Comparison of ENCODE assay signal across 22 cellular contexts in the genomic region with DNA sequence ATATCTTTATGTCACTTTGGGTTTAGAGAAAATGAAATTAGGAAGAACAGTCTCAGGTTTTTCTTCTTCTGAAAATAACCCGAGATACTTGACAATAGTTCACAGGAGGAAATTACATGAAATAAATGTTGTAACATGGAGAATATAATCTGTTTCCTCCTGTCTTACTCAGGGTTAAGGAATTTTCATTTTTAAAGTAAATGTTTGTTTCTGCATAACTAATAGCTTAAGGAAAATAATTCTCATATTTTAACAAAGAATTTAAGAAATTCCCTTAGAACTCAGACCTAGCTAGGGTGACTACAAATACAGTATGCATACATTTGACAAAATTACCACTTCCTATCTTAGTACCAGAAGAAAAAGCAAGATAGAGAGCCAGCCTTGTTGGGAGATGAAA. TPM values are rescaled to one million over a fixed set of nuclear protein-coding genes. Genes with fewer than 3 reads are reported as not detected.
DNase-seq lines count a peak whose midpoint lies in the region; ATAC-seq, FAIRE-seq and TF ChIP-seq lines count a peak whose summit lies in the region.
"Had no signal": no experiment of that assay in that cellular context is flagged by ENCODE, and none has a peak within 500 bp of the region (broad histone marks: within the 10 kb centered on the region; RNA-seq: fewer than 3 reads in every experiment).

No MANE protein-coding gene starts in this region.

- H3K9me3 Mint-ChIP-seq in GM23338 = peaks cover 10% of the 10 kb centered on the region; the same call in 2 of the 3 replicates
- peaks cover 9% of the 10 kb centered on the region for H3K9me3 Mint-ChIP-seq in mesothelial cell of epicardium

- H4K20me1 ChIP-seq in GM23338 (replicated peaks; ENCODE audit: insufficient read depth) (no peaks in the 10 kb centered on the region), PC-9 (ENCODE audit: insufficient read depth) (no peaks in the 10 kb centered on the region), H1 (replicated peaks in 1 of 2; ENCODE audit: control insufficient read depth in 1 of 2, insufficient read depth in 2 of 2, low read length in 2 of 2) (no peaks in the 10 kb centered on the region), MM.1S (ENCODE audit: insufficient read depth, low read length) (no peaks in the 10 kb centered on the region)

- H3K4me2 ChIP-seq in GM23338 (peak overlapping the region; percentile 53), PC-9 (no peak overlapping the region), H1 (ENCODE audit: insufficient read depth in 1 of 2, low read depth in 2 of 2, low read length in 2 of 2) (peak overlapping the region; percentile 35 to 41; a peak in 3 of 4 replicates), MM.1S (ENCODE audit: low read depth, low read length) (no peak overlapping the region)
- H3K4me2 ChIP-seq: A549 had no signal

- no peak overlapping the region for H2BK12ac ChIP-seq in H1 (ENCODE audit: low read depth, low read length)

- no peaks in the 10 kb centered on the region for H3F3A ChIP-seq in GM23338 (replicated peaks; ENCODE audit: low read depth)
- H3F3A ChIP-seq in PC-9 (ENCODE audit: insufficient read depth, low read depth) = no peaks in the 10 kb centered on the region
- H3F3A ChIP-seq in MM.1S (ENCODE audit: insufficient read depth, low read length) = no peaks in the 10 kb centered on the region

- H3K23me2 ChIP-seq in H1 (ENCODE audit: low read depth, low read length) = no peaks in the 10 kb centered on the region

- no peak overlapping the region for H3K14ac ChIP-seq in H1 (ENCODE audit: insufficient read length)

- no TSS peak for BruUV-seq in PC-9 (replicated peaks; lab: Mats Ljungman, UMichigan)

- no peak overlapping the region for H2AK5ac ChIP-seq in H1 (ENCODE audit: low read depth, low read length)

- H3K4me3 ChIP-seq in GM23338 = peak overlapping the region; percentile 15
- H3K4me3 ChIP-seq in PC-9 = no peak overlapping the region
- H3K4me3 ChIP-seq in H1 (ENCODE audit: extremely low read depth in 1 of 4, insufficient read depth in 2 of 4, low read depth in 3 of 4, low read length in 4 of 4) = peak overlapping the region in 1 of 4 experiments; percentile 31; a peak in 2 of 8 replicates
- H3K4me3 ChIP-seq in upper lobe of right lung = no peak overlapping the region
- no peak overlapping the region for H3K4me3 ChIP-seq in MM.1S (ENCODE audit: low read length)
- H3K4me3 ChIP-seq: A549, GM12878, K562, Peyer's patch had no signal

- no peak for TF ChIP-seq EP300 in H1 (IDR thresholded peaks at IDR 0.05; ENCODE audit: borderline replicate concordance in 1 of 2, low read depth in 2 of 2, low read length in 2 of 2)

- POLR2A ChIA-PET in PC-9 (lab: Charles Lee; ENCODE audit: unreplicated experiment) = no interaction called here
- POLR2A ChIA-PET in H1 (lab: Charles Lee; ENCODE audit: partially characterized antibody) = interaction anchor here (0.6 to 1.9 kb wide), 6 partner anchors 12 to 125 kb away, joined by 3 to 7 read pairs (median 3); a partner anchor contains a TSS

- peak overlapping the region; percentile 63 for H4K5ac ChIP-seq in H1 (ENCODE audit: insufficient read length, low read depth, low read length)

- no peak for FAIRE-seq in H1 (lab: Jason Lieb, UNC)
- FAIRE-seq: A549, GM12878, HTR-8/SVneo, K562 had no signal

- H2BK120ac ChIP-seq in H1 (replicated peaks; ENCODE audit: low read depth, low read length) = peak overlapping the region; percentile 61

- H3K27ac ChIP-seq in GM23338 (ENCODE audit: low read depth) = peak overlapping the region; percentile 86
- H3K27ac ChIP-seq in PC-9 = no peak overlapping the region
- peak overlapping the region; percentile 44; the same call in 1 of the 2 replicates for H3K27ac ChIP-seq in H1 (ENCODE audit: low read depth, low read length)
- no peak overlapping the region for H3K27ac ChIP-seq in upper lobe of right lung
- H3K27ac ChIP-seq in MM.1S (ENCODE audit: low read length) = no peak overlapping the region
- H3K27ac ChIP-seq: A549, Peyer's patch had no signal

- H3K27me3 Mint-ChIP-seq in GM23338 (ENCODE audit: insufficient read depth, low read depth, poor library complexity) = peaks cover 2% of the 10 kb centered on the region
- H3K27me3 Mint-ChIP-seq in mesothelial cell of epicardium (ENCODE audit: low read depth) = no peaks in the 10 kb centered on the region

- intact Hi-C loops in PC-9 (cut with micrococcal nuclease; ENCODE audit: unreplicated experiment) (no loop called here), upper lobe of right lung (cut with DNase I) (no loop called here)

- H3K9ac ChIP-seq in H1 (replicated peaks in 1 of 4; ENCODE audit: extremely low read depth in 1 of 4, low read depth in 3 of 4, low read length in 3 of 4) (no peak overlapping the region), MM.1S (ENCODE audit: low read length) (no peak overlapping the region)

- no peak for TF ChIP-seq RAD21 in H1 (IDR thresholded peaks at IDR 0.05 in 1 of 2, conservative IDR thresholded peaks at IDR 0.05 in 1 of 2; ENCODE audit: low read depth in 2 of 2, low read length in 2 of 2)

- H2BK20ac ChIP-seq in H1 (ENCODE audit: low read length) = 0 out of 2 replicates have a peak overlapping the region, but pooled peaks have one; percentile 77

- TF ChIP-seq POLR2A in H1 (IDR thresholded peaks at IDR 0.05; ENCODE audit: control extremely low read depth in 1 of 2, low read depth in 2 of 2, low read length in 2 of 2) = no peak

- H3K36me3 Mint-ChIP-seq in GM23338 (ENCODE audit: low read depth) = peaks cover 13% of the 10 kb centered on the region; the same call in 1 of the 3 replicates
- H3K36me3 Mint-ChIP-seq in mesothelial cell of epicardium = no peaks in the 10 kb centered on the region
- H3K36me3 Mint-ChIP-seq: CD4-positive, CD25-positive, alpha-beta regulatory T cell had no signal

- H3K79me2 ChIP-seq in GM23338 (replicated peaks; ENCODE audit: insufficient read depth) (no peaks in the 10 kb centered on the region), PC-9 (ENCODE audit: low read depth) (no peaks in the 10 kb centered on the region), H1 (ENCODE audit: control insufficient read depth in 1 of 2, insufficient read depth in 2 of 2, low read length in 2 of 2) (no peaks in the 10 kb centered on the region), MM.1S (ENCODE audit: low read length) (no peaks in the 10 kb centered on the region)

- H4K91ac ChIP-seq in H1 (replicated peaks; ENCODE audit: insufficient read length, low read length) = peak overlapping the region; percentile 96

- H3K18ac ChIP-seq in H1 (ENCODE audit: extremely low read depth, low read length) = peak overlapping the region; percentile 36

- no peak overlapping the region for H2BK15ac ChIP-seq in H1 (ENCODE audit: low read length)

- ATAC-seq in GM23338 (no peak), upper lobe of right lung (no peak)
- ATAC-seq: A549, GM12878, K562 had no signal

- H4K8ac ChIP-seq in H1 (ENCODE audit: extremely low read depth, insufficient read depth, low read length) = no peak overlapping the region

- no peak for DNase-seq in GM23338 (ENCODE audit: low spot score)
- no peak for DNase-seq in PC-9
- no peak for DNase-seq in H1 (ENCODE audit: low read depth in 1 of 2, low spot score in 2 of 2)
- no peak for DNase-seq in mesothelial cell of epicardium (ENCODE audit: low spot score in 2 of 2, unreplicated experiment in 2 of 2)
- no peak for DNase-seq in upper lobe of right lung
- DNase-seq in glomerular visceral epithelial cell (ENCODE audit: extremely low spot score) = no peak
- no peak for DNase-seq in MM.1S
- no peak for DNase-seq in HuH-7.5 (ENCODE audit: low spot score)
- DNase-seq: CD4-positive, CD25-positive, alpha-beta regulatory T cell; DMS79; HCEC 1CT; NCI-H1092 treated with DMSO at 0.1 percent for 48 hours; NCI-H146; NCI-H2029; NCI-H226; NCI-H510A treated with DMSO at 0.1 percent for 48 hours; NCI-H748 treated with DMSO at 0.1 percent for 48 hours; Peyer's patch had no signal

- no peaks in the 10 kb centered on the region for H3K9me2 ChIP-seq in GM23338 (ENCODE audit: insufficient read depth)
- H3K9me2 ChIP-seq in PC-9 (ENCODE audit: insufficient read depth) = no peaks in the 10 kb centered on the region
- H3K9me2 ChIP-seq in MM.1S (replicated peaks; ENCODE audit: insufficient read depth, low read length) = no peaks in the 10 kb centered on the region

- no peak overlapping the region; the same call in 1 of the 2 replicates for H2BK5ac ChIP-seq in H1 (ENCODE audit: low read depth, low read length)

- H3K27ac Mint-ChIP-seq in GM23338 (peak overlapping the region; percentile 89), mesothelial cell of epicardium (peak overlapping the region; percentile 11)
- H3K27ac Mint-ChIP-seq: CD4-positive, CD25-positive, alpha-beta regulatory T cell had no signal

- H3K23ac ChIP-seq in H1 (ENCODE audit: insufficient read length) = no peak overlapping the region

- H3K27me3 ChIP-seq in GM23338 (ENCODE audit: insufficient read depth) (no peaks in the 10 kb centered on the region), PC-9 (ENCODE audit: insufficient read depth, low read depth) (no peaks in the 10 kb centered on the region), H1 (replicated peaks in 1 of 4; ENCODE audit: control insufficient read depth in 3 of 4, extremely low read depth in 1 of 4, insufficient read depth in 3 of 4, low read length in 3 of 4) (no peaks in the 10 kb centered on the region), upper lobe of right lung (no peaks in the 10 kb centered on the region), MM.1S (replicated peaks; ENCODE audit: insufficient read depth, low read length) (no peaks in the 10 kb centered on the region)
- H3K27me3 ChIP-seq: Peyer's patch had no signal

- H3K4me1 ChIP-seq in GM23338 (ENCODE audit: insufficient read depth) = peaks cover 36% of the 10 kb centered on the region
- no peaks in the 10 kb centered on the region; the same call in 1 of the 2 replicates for H3K4me1 ChIP-seq in PC-9 (replicated peaks; ENCODE audit: insufficient read depth)
- peaks cover 0 to 24% (median 15%) of the 10 kb centered on the region in 4 experiments; a peak in 5 of 7 replicates for H3K4me1 ChIP-seq in H1 (replicated peaks in 1 of 4; ENCODE audit: control insufficient read depth in 3 of 4, insufficient read depth in 4 of 4, low read length in 3 of 4)
- H3K4me1 ChIP-seq in upper lobe of right lung = no peaks in the 10 kb centered on the region
- no peaks in the 10 kb centered on the region for H3K4me1 ChIP-seq in MM.1S (ENCODE audit: low read length)
- H3K4me1 ChIP-seq: A549, Peyer's patch had no signal

- no peak overlapping the region for H3K56ac ChIP-seq in H1 (replicated peaks; ENCODE audit: insufficient read length, low read depth, low read length)

- H3K4me1 Mint-ChIP-seq in GM23338 = peaks cover 54% of the 10 kb centered on the region
- peaks cover 11% of the 10 kb centered on the region for H3K4me1 Mint-ChIP-seq in mesothelial cell of epicardium
- H3K4me1 Mint-ChIP-seq: CD4-positive, CD25-positive, alpha-beta regulatory T cell had no signal

- CTCF ChIA-PET in PC-9 (lab: Charles Lee) = no interaction called here
- CTCF ChIA-PET in H1 (lab: Charles Lee; ENCODE audit: partially characterized antibody) = interaction anchor here (0.8 to 1.0 kb wide), 3 partner anchors 12 to 277 kb away, joined by 3 to 6 read pairs (median 3); no protein-coding TSS in a partner anchor

- H3K4me3 Mint-ChIP-seq in GM23338 = no peak overlapping the region
- H3K4me3 Mint-ChIP-seq in mesothelial cell of epicardium = no peak overlapping the region
- H3K4me3 Mint-ChIP-seq: CD4-positive, CD25-positive, alpha-beta regulatory T cell had no signal

- 44% methylated on average over 1 of the region's 1 CpG; no CpG with 5 or more reads in 1 of the 2 experiments for WGBS in H1 (ENCODE audit: extremely low coverage in 1 of 2, insufficient coverage in 1 of 2, insufficient read length in 1 of 2, insufficient replicate concordance in 2 of 2, low coverage in 1 of 2, low lambda C conversion rate in 2 of 2, missing lambda C conversion rate in 1 of 2), 2 experiments

- TF ChIP-seq CTCF in GM23338 (conservative IDR thresholded peaks at IDR 0.05; ENCODE audit: low read depth in 2 of 2) = no peak
- no peak for TF ChIP-seq CTCF in PC-9 (conservative IDR thresholded peaks at IDR 0.05)
- no peak for TF ChIP-seq CTCF in H1 (IDR thresholded peaks at IDR 0.05; ENCODE audit: control extremely low read depth in 1 of 3, insufficient read depth in 1 of 3, low read depth in 1 of 3, low read length in 3 of 3)
- no peak for TF ChIP-seq CTCF in mesothelial cell of epicardium (IDR thresholded peaks at IDR 0.05; ENCODE audit: unreplicated experiment)
- TF ChIP-seq CTCF in upper lobe of right lung (IDR thresholded peaks at IDR 0.05) = no peak
- TF ChIP-seq CTCF in MM.1S (IDR thresholded peaks at IDR 0.05; ENCODE audit: low read length) = no peak

- no peaks in the 10 kb centered on the region for H3K79me1 ChIP-seq in H1 (ENCODE audit: low read depth, low read length)

- H2AFZ ChIP-seq in GM23338 = no peak overlapping the region
- peak overlapping the region; percentile 45; the same call in 1 of the 2 replicates for H2AFZ ChIP-seq in PC-9
- H2AFZ ChIP-seq in H1 (ENCODE audit: low read length) = no peak overlapping the region
- no peak overlapping the region for H2AFZ ChIP-seq in MM.1S (ENCODE audit: low read length)

- no peak overlapping the region for H3K4ac ChIP-seq in H1 (replicated peaks; ENCODE audit: insufficient read length, low read depth, low read length)

- H3K9me3 ChIP-seq in PC-9 (ENCODE audit: insufficient read depth, low read depth) = no peaks in the 10 kb centered on the region
- H3K9me3 ChIP-seq in H1 (ENCODE audit: insufficient read depth in 2 of 2, low read depth in 1 of 2, low read length in 1 of 2) = no peaks in the 10 kb centered on the region
- H3K9me3 ChIP-seq in upper lobe of right lung = no peaks in the 10 kb centered on the region
- no peaks in the 10 kb centered on the region for H3K9me3 ChIP-seq in MM.1S (replicated peaks; ENCODE audit: insufficient read depth, low read length)
- H3K9me3 ChIP-seq: A549, Peyer's patch had no signal

- no peaks in the 10 kb centered on the region for H3K36me3 ChIP-seq in GM23338 (ENCODE audit: insufficient read depth)
- no peaks in the 10 kb centered on the region for H3K36me3 ChIP-seq in PC-9 (ENCODE audit: low read depth)
- no peaks in the 10 kb centered on the region for H3K36me3 ChIP-seq in H1 (ENCODE audit: control insufficient read depth in 2 of 4, insufficient read depth in 4 of 4, low read length in 3 of 4)
- H3K36me3 ChIP-seq in upper lobe of right lung = no peaks in the 10 kb centered on the region
- H3K36me3 ChIP-seq in MM.1S (replicated peaks; ENCODE audit: insufficient read depth, low read length) = no peaks in the 10 kb centered on the region
- H3K36me3 ChIP-seq: Peyer's patch had no signal

RNA-seq across cellular contexts. Expression of a gene that starts 17.2 kb away (rescaled TPM):
- 62.8 and 67.2 TPM in 2 replicates for total RNA-seq in GM23338 (2014; rRNA removed; shearing (Covaris generic))
- 103 and 110 TPM in 2 replicates for polyA plus RNA-seq in GM23338 (2016; fragmentation: Nextera tagmentation; extraction: Ambion mirVana)
- total RNA-seq in PC-9 (2021) = 13.1 and 18.3 TPM in 2 replicates
- total RNA-seq in H1 (2021; fragmentation: NEBNext Ultra II Directional; extraction: Animal tissue kit (Norgen Biotek cat#: 25700)) = 54.7 and 56.2 TPM in 2 replicates
- polyA plus RNA-seq in H1 (2011; rRNA removed) = 11.7 and 13.2 TPM in 2 replicates
- polyA plus RNA-seq in H1 (2011; cell fraction: cytosol; rRNA removed) = 13.3 TPM
- polyA plus RNA-seq in H1 (2011; cell fraction: nucleus; rRNA removed) = 16.4 TPM
- 19.6 to 24.8 TPM (median 21.7 TPM) in 4 replicates for polyA plus RNA-seq in H1 (2012, experiment 1 of 2)
- 17.7 TPM for polyA plus RNA-seq in H1 (2012, experiment 2 of 2)
- polyA plus RNA-seq in H1 (2013, experiment 1 of 2) = 33.5 TPM
- polyA plus RNA-seq in H1 (2013, experiment 2 of 2) = 33.8 TPM
- 15.2 and 17.4 TPM in 2 replicates for polyA minus RNA-seq in H1 (2011; rRNA and poly(A)+ RNA removed)
- 18.7 TPM for polyA minus RNA-seq in H1 (2011; cell fraction: cytosol; rRNA and poly(A)+ RNA removed)
- polyA minus RNA-seq in H1 (2011; cell fraction: nucleus; rRNA and poly(A)+ RNA removed) = 32.7 TPM
- 39.1 to 42.0 TPM (median 41.8 TPM) in 3 replicates for total RNA-seq in mesothelial cell of epicardium
- 134 TPM for total RNA-seq in upper lobe of right lung

Comparison
In these comparisons a context has a peak if more than half of its experiments do, and no peak if none do; other contexts are left out.
1. H3K27ac ChIP-seq: peak in GM23338 (single experiment) and H1 (single experiment); none in PC-9 (single experiment), upper lobe of right lung (single experiment) and MM.1S (single experiment).
2. H3K4me2 ChIP-seq: peak in GM23338 (single experiment) and H1 (2 of 2); none in PC-9 (single experiment) and MM.1S (single experiment).